ENCODE assay signal across 10 cellular contexts in the genomic region with DNA sequence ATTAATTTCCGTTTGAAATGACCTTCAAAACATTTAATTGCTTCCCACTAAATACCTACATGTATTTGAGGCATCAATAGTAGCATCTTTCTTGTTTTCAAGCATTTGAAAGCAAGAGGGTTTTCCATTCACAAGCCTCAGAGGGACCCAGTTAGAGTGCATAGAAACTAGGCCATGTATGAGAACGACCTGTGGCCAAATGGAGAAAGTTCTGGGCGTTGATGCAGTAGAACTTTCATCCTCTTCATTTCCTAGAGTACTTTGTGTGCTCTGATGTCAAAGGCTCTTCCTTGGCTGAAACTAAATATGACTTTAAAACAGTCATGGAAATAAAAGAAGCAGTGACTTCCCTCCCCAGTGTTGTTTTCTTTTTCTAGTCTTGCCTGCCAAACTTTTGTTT. TPM values are rescaled to one million over a fixed set of nuclear protein-coding genes. Genes with fewer than 3 reads are reported as not detected.
DNase-seq lines count a peak whose midpoint lies in the region; ATAC-seq and TF ChIP-seq lines count a peak whose summit lies in the region.
"Had no signal": no experiment of that assay in that cellular context is flagged by ENCODE, and none has a peak within 500 bp of the region (broad histone marks: within the 10 kb centered on the region; RNA-seq: fewer than 3 reads in every experiment).

No MANE protein-coding gene starts in this region.

- CTCF ChIA-PET in T-cell (lab: Charles Lee) = interaction anchor here (0.6 to 3.1 kb wide), 19 partner anchors 10 to 1867 kb away, joined by 3 to 25 read pairs (median 5); a partner anchor contains a TSS

- peak overlapping the region; percentile 84 for H3K4me2 ChIP-seq in GM23248 (ENCODE audit: unreplicated experiment)

- no peaks in the 10 kb centered on the region for H3K9me3 Mint-ChIP-seq in T-cell

- TF ChIP-seq POLR2A in body of pancreas (IDR thresholded peaks at IDR 0.05) = no peak

- H3K4me3 ChIP-seq in GM23248 (peak overlapping the region; percentile 87), skin epidermis (no peak overlapping the region), body of pancreas (no peak overlapping the region)

- WGBS in GM23248 (ENCODE audit: low coverage in 1 of 2, low lambda C conversion rate in 2 of 2, missing lambda C conversion rate in 2 of 2), 2 experiments = 6 to 18% methylated on average over 3 of the region's 3 CpGs
- 48 to 62% methylated on average over 3 of the region's 3 CpGs for whole genome bisulfite sequencing in body of pancreas, 2 donors

- TF ChIP-seq CTCF in body of pancreas (IDR thresholded peaks at IDR 0.05) = no peak

- DNase-seq in GM23248 (peak; percentile 4), T-cell (peak in 3 of 34 experiments; percentile 3 to 29 (median 13)), fibroblast of gingiva (ENCODE audit: low read depth) (peak; percentile 44), C1 segment of cervical spinal cord (lab: John Stamatoyannopoulos, UW) (no peak), islet precursor cell (no peak), body of pancreas (no peak)
- DNase-seq: NCI-H345, right cardiac atrium had no signal

- H3K9me3 ChIP-seq in GM23248 (ENCODE audit: low read depth) (no peaks in the 10 kb centered on the region), body of pancreas (no peaks in the 10 kb centered on the region)

- no peaks in the 10 kb centered on the region for H4K20me1 ChIP-seq in GM23248 (ENCODE audit: insufficient read depth)

- H3K27me3 ChIP-seq in GM23248 (replicated peaks; ENCODE audit: insufficient read depth) (no peaks in the 10 kb centered on the region), body of pancreas (no peaks in the 10 kb centered on the region)

- in situ Hi-C loops in GM23248 (cut with MboI) = no loop called here

- H3K4me1 ChIP-seq in GM23248 (ENCODE audit: insufficient read depth) (peaks cover 21% of the 10 kb centered on the region), body of pancreas (peaks cover 23% of the 10 kb centered on the region)

- peak overlapping the region; percentile 80 to 99 (median 84) for H3K4me3 Mint-ChIP-seq in T-cell

- H2AFZ ChIP-seq in GM23248 = peak overlapping the region; percentile 91

- peaks cover 40 to 44% (median 41%) of the 10 kb centered on the region in 3 donors for H3K4me1 Mint-ChIP-seq in T-cell

- H3K27ac Mint-ChIP-seq in T-cell = peak overlapping the region; percentile 98 to 99

- H3K79me2 ChIP-seq in GM23248 (ENCODE audit: insufficient read depth) = peaks cover 29% of the 10 kb centered on the region

- intact Hi-C loops in body of pancreas (cut with DNase I) = no loop called here

- peaks cover 5% of the 10 kb centered on the region for H3K36me3 Mint-ChIP-seq in T-cell

- no peaks in the 10 kb centered on the region for H3K9me2 ChIP-seq in GM23248 (ENCODE audit: insufficient read depth)

- ATAC-seq in T-cell (replicated peaks in 1 of 4) = no peak
- no peak for ATAC-seq in body of pancreas
- no peak for ATAC-seq in GM21367 (IDR thresholded peaks at IDR 0.05; ENCODE audit: unreplicated experiment)

- POLR2A ChIA-PET in T-cell (lab: Charles Lee) = interaction anchor here (0.6 to 1.4 kb wide), 6 partner anchors 14 to 1111 kb away, joined by 4 to 9 read pairs (median 6); a partner anchor contains a TSS

- no peak overlapping the region for H3K27ac ChIP-seq in GM23248
- H3K27ac ChIP-seq in skin epidermis = peak overlapping the region in 16 of 21 experiments; percentile 82 to 97 (median 90)
- peak overlapping the region in 2 of 4 donors; percentile 83 to 90 for H3K27ac ChIP-seq in body of pancreas

- H3F3A ChIP-seq in GM23248 (ENCODE audit: insufficient read depth) = peaks cover 5% of the 10 kb centered on the region

- H3K9ac ChIP-seq in GM23248 = no peak overlapping the region

- no peaks in the 10 kb centered on the region for H3K36me3 ChIP-seq in GM23248 (ENCODE audit: low read depth)
- H3K36me3 ChIP-seq in body of pancreas (replicated peaks in 1 of 2; ENCODE audit: insufficient read depth in 1 of 2, low read depth in 2 of 2) = no peaks in the 10 kb centered on the region

- no peaks in the 10 kb centered on the region for H3K27me3 Mint-ChIP-seq in T-cell

RNA-seq across cellular contexts. Expression of a gene that starts 0.9 kb away (rescaled TPM):
- total RNA-seq in GM23248 (2014; rRNA removed; shearing (Covaris generic)) = 55.0 and 82.6 TPM in 2 replicates
- 88.9 and 89.8 TPM in 2 replicates for polyA plus RNA-seq in GM23248 (2016; fragmentation: Nextera tagmentation; extraction: Ambion mirVana)
- total RNA-seq in T-cell = 10 to 100 TPM; 37.1 to 66.9 (median 54.0) TPM
- 10 to 100 TPM; 67.7 to 97.6 TPM for total RNA-seq in body of pancreas

Comparison
In these comparisons a context has a peak if more than half of its experiments do, and no peak if none do; other contexts are left out.
1. DNase-seq: peak in GM23248 (single experiment) and fibroblast of gingiva (single experiment); none in C1 segment of cervical spinal cord (0 of 14), islet precursor cell (single experiment) and body of pancreas (0 of 4).